8 cellular contexts compared by ENCODE assay signal in the genomic region with DNA sequence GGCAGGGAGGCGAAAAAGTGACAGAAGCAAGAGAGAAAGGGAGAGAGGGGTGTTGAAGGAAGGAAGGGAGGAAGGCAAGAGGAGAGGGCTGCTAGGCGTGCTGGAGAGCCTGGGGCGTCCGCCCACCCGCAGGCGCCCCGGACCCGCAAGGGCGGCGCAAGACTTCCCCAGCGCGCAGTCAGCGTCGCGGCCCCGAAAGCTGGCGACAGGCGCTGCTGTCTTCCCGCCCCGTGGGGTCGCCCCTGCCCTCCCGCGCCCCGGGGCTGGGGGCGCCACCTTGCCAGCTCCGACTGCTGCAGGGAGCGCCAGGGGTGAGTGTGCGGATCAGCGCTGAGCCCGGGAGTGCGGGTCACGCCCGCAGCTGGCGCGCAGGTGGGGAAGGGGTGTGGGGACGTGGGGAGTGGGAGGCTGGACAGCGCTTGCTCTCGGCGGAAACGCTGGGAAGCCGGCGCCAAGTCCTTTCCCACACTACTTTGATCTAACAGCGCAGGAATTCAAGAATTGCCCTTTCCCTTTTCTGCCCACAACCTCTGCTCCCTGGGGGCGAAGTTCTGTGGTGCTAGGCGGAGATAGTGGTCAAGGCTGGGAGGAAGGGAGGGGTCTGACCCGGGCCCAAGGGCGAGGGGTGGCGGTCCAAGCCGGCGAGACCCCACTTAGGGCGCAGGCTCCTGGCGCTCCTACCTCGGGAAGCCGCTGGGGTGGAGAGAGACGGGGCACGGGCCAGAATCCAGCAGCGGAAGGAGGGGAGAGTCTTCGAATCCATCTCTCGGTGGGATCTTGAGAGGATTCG. TPM values are rescaled to one million over a fixed set of nuclear protein-coding genes. Genes with fewer than 3 reads are reported as not detected.
DNase-seq lines count a peak whose midpoint lies in the region; ATAC-seq and TF ChIP-seq lines count a peak whose summit lies in the region.

A gene (plus strand): TSS at position 175 of the 790 bp plus-strand sequence.

- peak within 1 kb of the TSS; percentile 36 for H3K4me3 ChIP-seq in astrocyte of the cerebellum (ENCODE audit: low read depth, low read length)

- H3K9me3 Mint-ChIP-seq in activated CD4-positive, alpha-beta memory T cell treated with anti-CD3 and anti-CD28 coated beads for 36 hours: no peaks in the 10 kb centered on the region
- H3K9me3 Mint-ChIP-seq in activated CD4-positive, alpha-beta memory T cell treated with anti-CD3 and anti-CD28 coated beads, Interleukin-2, amount 10 ng/mL, durations not matched to agents 7 days and 5 days: no peaks in the 10 kb centered on the region
- peaks cover 0 to 5% of the 10 kb centered on the region in 2 donors for H3K9me3 Mint-ChIP-seq in stimulated activated naive CD8-positive, alpha-beta T cell treated with anti-CD3 and anti-CD28 coated beads, Interleukin-15, amount 100 ng/mL, for 72 hours

- peaks cover 27% of the 10 kb centered on the region for H3K4me1 Mint-ChIP-seq in activated CD4-positive, alpha-beta memory T cell treated with anti-CD3 and anti-CD28 coated beads for 36 hours (ENCODE audit: low read depth)
- H3K4me1 Mint-ChIP-seq in activated CD4-positive, alpha-beta memory T cell treated with anti-CD3 and anti-CD28 coated beads, Interleukin-2, amount 10 ng/mL, durations not matched to agents 7 days and 5 days: peaks cover 8% of the 10 kb centered on the region
- peaks cover 27% of the 10 kb centered on the region for H3K4me1 Mint-ChIP-seq in stimulated activated naive CD8-positive, alpha-beta T cell treated with anti-CD3 and anti-CD28 coated beads, Interleukin-15, amount 100 ng/mL, for 72 hours

- in situ Hi-C loops in astrocyte of the cerebellum (cut with HindIII; ENCODE audit: low sequenced_read_pairs): no loop called here

- H3K36me3 Mint-ChIP-seq in activated CD4-positive, alpha-beta memory T cell treated with anti-CD3 and anti-CD28 coated beads for 36 hours: no peaks in the 10 kb centered on the region
- H3K36me3 Mint-ChIP-seq in activated CD4-positive, alpha-beta memory T cell treated with anti-CD3 and anti-CD28 coated beads, Interleukin-2, amount 10 ng/mL, durations not matched to agents 7 days and 5 days (ENCODE audit: low read depth): no peaks in the 10 kb centered on the region

- CTCF ChIA-PET in activated CD4-positive, alpha-beta memory T cell treated with anti-CD3 and anti-CD28 coated beads for 36 hours (lab: Charles Lee): no interaction called here
- CTCF ChIA-PET in activated CD4-positive, alpha-beta memory T cell treated with anti-CD3 and anti-CD28 coated beads, Interleukin-2, amount 10 ng/mL, durations not matched to agents 7 days and 5 days (lab: Charles Lee): no interaction called here

- H3K27me3 Mint-ChIP-seq in activated CD4-positive, alpha-beta memory T cell treated with anti-CD3 and anti-CD28 coated beads for 36 hours: peaks cover 55% of the 10 kb centered on the region
- H3K27me3 Mint-ChIP-seq in activated CD4-positive, alpha-beta memory T cell treated with anti-CD3 and anti-CD28 coated beads, Interleukin-2, amount 10 ng/mL, durations not matched to agents 7 days and 5 days: peaks cover 65% of the 10 kb centered on the region
- H3K27me3 Mint-ChIP-seq in stimulated activated naive CD8-positive, alpha-beta T cell treated with anti-CD3 and anti-CD28 coated beads, Interleukin-15, amount 100 ng/mL, for 72 hours: peaks cover 77% of the 10 kb centered on the region

- ATAC-seq in stimulated activated naive CD8-positive, alpha-beta T cell treated with anti-CD3 and anti-CD28 coated beads, Interleukin-15, amount 100 ng/mL, for 72 hours: peak; percentile 74

- no peak for TF ChIP-seq CTCF in astrocyte of the cerebellum (IDR thresholded peaks at IDR 0.05; ENCODE audit: low read depth, low read length, missing control alignments)

- intact Hi-C loops in activated CD4-positive, alpha-beta memory T cell treated with anti-CD3 and anti-CD28 coated beads for 36 hours (cut with micrococcal nuclease): loop anchor here (10.0 kb wide), 1 partner anchor 202 kb away; no protein-coding TSS in a partner anchor

- H3K27ac Mint-ChIP-seq in activated CD4-positive, alpha-beta memory T cell treated with anti-CD3 and anti-CD28 coated beads for 36 hours: no peak within 1 kb of the TSS
- H3K27ac Mint-ChIP-seq in activated CD4-positive, alpha-beta memory T cell treated with anti-CD3 and anti-CD28 coated beads, Interleukin-2, amount 10 ng/mL, durations not matched to agents 7 days and 5 days: no peak within 1 kb of the TSS
- H3K27ac Mint-ChIP-seq in stimulated activated naive CD8-positive, alpha-beta T cell treated with anti-CD3 and anti-CD28 coated beads, Interleukin-15, amount 100 ng/mL, for 72 hours: peak within 1 kb of the TSS in 1 of 2 donors; percentile 77

- POLR2A ChIA-PET in activated CD4-positive, alpha-beta memory T cell treated with anti-CD3 and anti-CD28 coated beads for 36 hours (lab: Charles Lee): no interaction called here
- POLR2A ChIA-PET in activated CD4-positive, alpha-beta memory T cell treated with anti-CD3 and anti-CD28 coated beads, Interleukin-2, amount 10 ng/mL, durations not matched to agents 7 days and 5 days (lab: Charles Lee): no interaction called here

- H3K4me3 Mint-ChIP-seq in activated CD4-positive, alpha-beta memory T cell treated with anti-CD3 and anti-CD28 coated beads for 36 hours: peak within 1 kb of the TSS; percentile 50
- H3K4me3 Mint-ChIP-seq in activated CD4-positive, alpha-beta memory T cell treated with anti-CD3 and anti-CD28 coated beads, Interleukin-2, amount 10 ng/mL, durations not matched to agents 7 days and 5 days: no peak within 1 kb of the TSS
- H3K4me3 Mint-ChIP-seq in stimulated activated naive CD8-positive, alpha-beta T cell treated with anti-CD3 and anti-CD28 coated beads, Interleukin-15, amount 100 ng/mL, for 72 hours: peak within 1 kb of the TSS; percentile 82 to 88

- no peak for DNase-seq in activated CD4-positive, alpha-beta memory T cell treated with anti-CD3 and anti-CD28 coated beads for 36 hours
- no peak for DNase-seq in activated CD4-positive, alpha-beta memory T cell treated with anti-CD3 and anti-CD28 coated beads, Interleukin-2, amount 10 ng/mL, durations not matched to agents 7 days and 5 days
- DNase-seq in astrocyte of the cerebellum (ENCODE audit: low read depth) (no peak), islet precursor cell (peak; percentile 90), Kasumi-1 (lab: John Stamatoyannopoulos, UW) (no peak)
- DNase-seq in stimulated activated naive CD8-positive, alpha-beta T cell treated with anti-CD3 and anti-CD28 coated beads, Interleukin-15, amount 100 ng/mL, for 72 hours: peak in 1 of 2 donors; percentile 8
- DNase-seq in effector CD4-positive, alpha-beta T cell: no peak
- no peak for DNase-seq in stimulated activated CD4-positive, alpha-beta T cell treated with anti-CD3 and anti-CD28 coated beads, Interleukin-4, amount 100 ng/mL, for 4 hours

RNA-seq across cellular contexts. Expression of the gene that starts here (rescaled TPM):
- total RNA-seq in activated CD4-positive, alpha-beta memory T cell treated with anti-CD3 and anti-CD28 coated beads for 36 hours: not detected
- total RNA-seq in activated CD4-positive, alpha-beta memory T cell treated with anti-CD3 and anti-CD28 coated beads, Interleukin-2, amount 10 ng/mL, durations not matched to agents 7 days and 5 days: not detected
